ENCODE assay signal across 8 cellular contexts in the genomic region with DNA sequence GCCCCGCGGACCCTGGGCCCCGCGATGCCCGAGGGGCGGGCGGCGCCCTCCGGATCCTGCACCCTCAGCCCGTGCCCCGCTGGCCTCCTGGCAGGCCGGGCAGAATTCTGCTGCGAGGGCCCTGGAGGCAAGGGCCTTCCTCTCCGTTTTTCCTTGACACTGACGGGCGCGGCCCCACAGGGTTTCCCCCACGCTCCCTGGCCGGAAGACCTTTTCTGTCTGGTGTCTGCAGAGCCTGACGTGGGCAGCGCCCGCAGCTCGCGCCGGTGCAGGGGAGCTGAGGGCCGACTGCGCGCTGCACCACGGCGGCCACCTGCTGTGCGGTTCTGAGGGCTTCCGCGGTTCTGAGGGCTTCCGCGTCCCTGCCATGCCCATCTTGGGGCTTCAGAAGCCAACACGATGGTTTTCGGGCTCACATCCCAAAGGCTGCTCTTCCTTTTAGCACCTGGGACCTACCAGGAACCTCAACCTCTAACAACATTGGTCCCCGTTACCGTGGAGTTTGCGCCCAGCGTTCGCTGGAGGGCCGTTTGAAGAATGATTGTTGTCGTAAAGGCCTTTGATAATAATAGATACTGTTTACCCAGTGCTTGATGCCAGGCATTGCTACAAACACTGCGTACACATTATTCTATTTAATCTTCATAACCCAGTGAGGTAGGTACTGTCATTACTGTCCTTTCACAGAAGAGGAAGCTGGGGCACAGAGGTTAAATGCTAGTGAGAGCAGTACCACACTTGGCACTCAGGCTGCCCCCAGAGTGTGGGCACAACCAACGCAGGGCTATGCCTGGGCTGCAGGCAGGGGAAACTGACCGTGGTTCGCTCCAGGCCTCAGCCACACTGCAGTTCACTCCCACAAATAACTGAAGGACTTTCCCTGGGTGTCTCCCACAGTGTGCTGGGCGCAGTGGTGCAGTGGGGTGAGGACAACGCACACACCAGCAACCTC. TPM values are rescaled to one million over a fixed set of nuclear protein-coding genes. Genes with fewer than 3 reads are reported as not detected.
DNase-seq lines count a peak whose midpoint lies in the region; ATAC-seq and TF ChIP-seq lines count a peak whose summit lies in the region.

No MANE protein-coding gene starts in this region.

- ATAC-seq in GM18508 (IDR thresholded peaks at IDR 0.05; ENCODE audit: insufficient read depth, unreplicated experiment) = peak; percentile 30
- ATAC-seq in HG03025 (IDR thresholded peaks at IDR 0.05; ENCODE audit: low FRiP score, unreplicated experiment) = peak; percentile 49
- ATAC-seq in RWPE2 (ENCODE audit: low read depth) = peak; percentile 51

- H3K27me3 ChIP-seq in RWPE2 (ENCODE audit: insufficient read depth, poor library complexity, severe bottlenecking) = no peaks in the 10 kb centered on the region
- H3K27me3 ChIP-seq in adipocyte (replicated peaks; ENCODE audit: control insufficient read depth, insufficient read depth, low read length) = no peaks in the 10 kb centered on the region

- peaks cover 22 to 34% of the 10 kb centered on the region in 2 donors for H3K4me1 Mint-ChIP-seq in immature natural killer cell

- H3K9me3 ChIP-seq in RWPE2 (ENCODE audit: severe bottlenecking) (no peaks in the 10 kb centered on the region), adipocyte (ENCODE audit: control insufficient read depth, low read length) (no peaks in the 10 kb centered on the region)

- peaks cover 16 to 21% (median 20%) of the 10 kb centered on the region in 3 donors for H3K27me3 Mint-ChIP-seq in immature natural killer cell (ENCODE audit: low read depth in 3 of 3)

- peaks cover 6% of the 10 kb centered on the region for H3K4me1 ChIP-seq in RWPE2 (ENCODE audit: insufficient read depth, poor library complexity, severe bottlenecking)
- H3K4me1 ChIP-seq in adipocyte (ENCODE audit: control insufficient read depth, insufficient read depth, low read length) = peaks cover 8% of the 10 kb centered on the region

- TF ChIP-seq CTCF in 22Rv1 (IDR thresholded peaks at IDR 0.05) = no peak
- no peak for TF ChIP-seq CTCF in RWPE2 (IDR thresholded peaks at IDR 0.05; ENCODE audit: poor library complexity, severe bottlenecking)

- peak overlapping the region; percentile 81 to 96 (median 92) for H3K27ac Mint-ChIP-seq in immature natural killer cell

- H3K4me3 ChIP-seq in RWPE2 (ENCODE audit: severe bottlenecking) = peak overlapping the region; percentile 99
- peak overlapping the region; percentile 80 for H3K4me3 ChIP-seq in adipocyte (ENCODE audit: low read length)

- H3K36me3 Mint-ChIP-seq in immature natural killer cell = no peaks in the 10 kb centered on the region

- peak overlapping the region; percentile 87 to 93 (median 89) for H3K4me3 Mint-ChIP-seq in immature natural killer cell

- DNase-seq in RWPE2 (ENCODE audit: low spot score) (no peak), adipocyte (ENCODE audit: low read depth) (no peak), immature natural killer cell (peak; percentile 79 to 83 (median 83)), iPS-NIHi11 (ENCODE audit: low spot score) (no peak)
- DNase-seq in stimulated activated CD4-positive, alpha-beta T cell treated with anti-CD3 and anti-CD28 coated beads, Interleukin-1b, Interleukin-23, amount 100 ng/mL, for 48 hours = peak; percentile 42

- peak overlapping the region; percentile 53 for H3K27ac ChIP-seq in 22Rv1
- H3K27ac ChIP-seq in RWPE2 (ENCODE audit: poor library complexity, severe bottlenecking) = no peak overlapping the region

- H3K36me3 ChIP-seq in RWPE2 (ENCODE audit: low read depth) = no peaks in the 10 kb centered on the region
- peaks cover 9% of the 10 kb centered on the region for H3K36me3 ChIP-seq in adipocyte (ENCODE audit: control insufficient read depth, insufficient read depth, low read length, severe bottlenecking)

- peak overlapping the region; percentile 88 for H3K9ac ChIP-seq in adipocyte (ENCODE audit: low read length)

- no peaks in the 10 kb centered on the region for H3K9me3 Mint-ChIP-seq in immature natural killer cell

RNA-seq across cellular contexts. Expression of a gene that starts 0.8 kb away (rescaled TPM):
- polyA plus RNA-seq in immature natural killer cell = 1 to 10 TPM; 4.8 to 7.8 (median 7.3) TPM

Comparison
In these comparisons a context has a peak if more than half of its experiments do, and no peak if none do; other contexts are left out.
1. DNase-seq: peak in immature natural killer cell (3 of 3) and stimulated activated CD4-positive, alpha-beta T cell treated with anti-CD3 and anti-CD28 coated beads, Interleukin-1b, Interleukin-23, amount 100 ng/mL, for 48 hours (single experiment); none in RWPE2 (single experiment), adipocyte (single experiment) and iPS-NIHi11 (single experiment).
2. Peak in every context shown above with its lines, with median percentiles within 50 percentile points of each other: ATAC-seq.